ENCODE assay signal across 9 cellular contexts in genomic region chr19:6087074-6087506, GRCh38. TPM values are rescaled to one million over a fixed set of nuclear protein-coding genes. Genes with fewer than 3 reads are reported as not detected.
A peak's percentile ranks its signal among the peaks of the same experiment; 100 is the strongest.
DNase-seq lines count a peak whose midpoint lies in the region; ATAC-seq and TF ChIP-seq lines count a peak whose summit lies in the region.
"Had no signal": no experiment of that assay in that cellular context is flagged by ENCODE, and none has a peak within 500 bp of the region (broad histone marks: within the 10 kb centered on the region; RNA-seq: fewer than 3 reads in every experiment).

No MANE protein-coding gene starts in this region.

- RAD21 ChIA-PET in HCT116 (lab: Charles Lee; ENCODE audit: low non-redundant PET in 1 of 2, low total read pairs in 2 of 2, uncharacterized antibody in 2 of 2, unreplicated experiment in 2 of 2) = no interaction called here

- peak; percentile 31 for ATAC-seq in HCT116

- H2AFZ ChIP-seq in HCT116 (ENCODE audit: low read depth, low read length, poor library complexity, severe bottlenecking) = no peak overlapping the region
- no peak overlapping the region for H2AFZ ChIP-seq in PC-9

- no peak for TF ChIP-seq CTCF in HCT116 (IDR thresholded peaks at IDR 0.05 in 2 of 3, conservative IDR thresholded peaks at IDR 0.05 in 1 of 3; ENCODE audit: borderline replicate concordance in 1 of 3, insufficient read depth in 1 of 3, low read depth in 2 of 3, low read length in 2 of 3)
- TF ChIP-seq CTCF in PC-9 (conservative IDR thresholded peaks at IDR 0.05) = no peak
- no peak for TF ChIP-seq CTCF in esophagus squamous epithelium (IDR thresholded peaks at IDR 0.05)

- H3K4me3 ChIP-seq in HCT116 (replicated peaks in 1 of 2; ENCODE audit: low read depth in 1 of 2, low read length in 2 of 2) (peak overlapping the region; percentile 40 to 54), PC-9 (peak overlapping the region; percentile 37; the same call in 1 of the 2 replicates), esophagus squamous epithelium (peak overlapping the region in 1 of 4 donors; percentile 42), skeletal muscle satellite cell (ENCODE audit: low read length) (no peak overlapping the region)

- intact Hi-C loops in HCT116 (cut with micrococcal nuclease) (no loop called here), PC-9 (cut with micrococcal nuclease; ENCODE audit: unreplicated experiment) (loop anchor here (1.0 kb wide), 1 partner anchor 26 kb away; no protein-coding TSS in a partner anchor), esophagus squamous epithelium (cut with DNase I) (no loop called here)

- H3K79me2 ChIP-seq in HCT116 (ENCODE audit: insufficient read depth, low read length) (peaks cover 14% of the 10 kb centered on the region), PC-9 (ENCODE audit: low read depth) (no peaks in the 10 kb centered on the region)

- peak overlapping the region; percentile 78 for H3K4me2 ChIP-seq in HCT116 (ENCODE audit: low read length)
- peak overlapping the region; percentile 72 for H3K4me2 ChIP-seq in PC-9
- peak overlapping the region; percentile 3 for H3K4me2 ChIP-seq in skeletal muscle satellite cell (ENCODE audit: low read length)

- H4K20me1 ChIP-seq in HCT116 (ENCODE audit: insufficient read depth) = no peaks in the 10 kb centered on the region
- no peaks in the 10 kb centered on the region for H4K20me1 ChIP-seq in PC-9 (ENCODE audit: insufficient read depth)

- H3K27ac ChIP-seq in HCT116 (ENCODE audit: low read depth, low read length) (peak overlapping the region; percentile 82), PC-9 (peak overlapping the region; percentile 96), esophagus squamous epithelium (peak overlapping the region; percentile 78 to 95 (median 90))

- no peaks in the 10 kb centered on the region for H3K9me2 ChIP-seq in HCT116 (ENCODE audit: insufficient read depth)
- no peaks in the 10 kb centered on the region for H3K9me2 ChIP-seq in PC-9 (ENCODE audit: insufficient read depth)

- H3K4me1 ChIP-seq in HCT116 (ENCODE audit: control insufficient read depth in 1 of 2, insufficient read depth in 2 of 2, low read length in 2 of 2) (peaks cover 40 to 52% of the 10 kb centered on the region in 2 experiments), PC-9 (replicated peaks; ENCODE audit: insufficient read depth) (peaks cover 54% of the 10 kb centered on the region), esophagus squamous epithelium (peaks cover 27 to 66% (median 51%) of the 10 kb centered on the region in 3 donors), skeletal muscle satellite cell (ENCODE audit: control insufficient read depth, insufficient read depth, low read length) (peaks cover 35% of the 10 kb centered on the region)

- H3K36me3 ChIP-seq in HCT116 (ENCODE audit: control insufficient read depth in 1 of 2, insufficient read depth in 2 of 2, low read length in 2 of 2) (no peaks in the 10 kb centered on the region), PC-9 (ENCODE audit: low read depth) (no peaks in the 10 kb centered on the region), esophagus squamous epithelium (no peaks in the 10 kb centered on the region), skeletal muscle satellite cell (ENCODE audit: insufficient read depth, low read length) (no peaks in the 10 kb centered on the region)

- TF ChIP-seq RAD21 in HCT116 (IDR thresholded peaks at IDR 0.05; ENCODE audit: low read depth) = no peak

- H3K9ac ChIP-seq in HCT116 (ENCODE audit: low read length) = peak overlapping the region; percentile 74
- no peak overlapping the region for H3K9ac ChIP-seq in skeletal muscle satellite cell (ENCODE audit: low read depth, low read length)

- WGBS in esophagus squamous epithelium, 2 donors = 55% methylated on average over 3 to 9 of the region's 9 CpGs

- CTCF ChIA-PET in HCT116 (lab: Charles Lee) = interaction anchor here (1.2 kb wide), 2 partner anchors 12 to 38 kb away, joined by 3 read pairs; no protein-coding TSS in a partner anchor
- CTCF ChIA-PET in PC-9 (lab: Charles Lee) = no interaction called here

- peaks cover 27% of the 10 kb centered on the region for H3F3A ChIP-seq in PC-9 (ENCODE audit: insufficient read depth, low read depth)

- no peaks in the 10 kb centered on the region for H3K9me3 ChIP-seq in HCT116 (ENCODE audit: control insufficient read depth in 1 of 2, insufficient read depth in 1 of 2, low read depth in 1 of 2, low read length in 2 of 2)
- no peaks in the 10 kb centered on the region for H3K9me3 ChIP-seq in PC-9 (ENCODE audit: insufficient read depth, low read depth)
- no peaks in the 10 kb centered on the region for H3K9me3 ChIP-seq in esophagus squamous epithelium
- no peaks in the 10 kb centered on the region for H3K9me3 ChIP-seq in skeletal muscle satellite cell (replicated peaks; ENCODE audit: low read length)

- H3K27me3 ChIP-seq in HCT116 (ENCODE audit: insufficient read depth, low read length) (no peaks in the 10 kb centered on the region), PC-9 (ENCODE audit: insufficient read depth, low read depth) (no peaks in the 10 kb centered on the region), esophagus squamous epithelium (no peaks in the 10 kb centered on the region), skeletal muscle satellite cell (ENCODE audit: control insufficient read depth, insufficient read depth, low read length) (no peaks in the 10 kb centered on the region)

- BruUV-seq in HCT116 (replicated peaks; lab: Mats Ljungman, UMichigan) = no TSS peak
- no TSS peak for BruUV-seq in PC-9 (replicated peaks; lab: Mats Ljungman, UMichigan)

- POLR2A ChIA-PET in HCT116 (lab: Charles Lee) = interaction anchor here (0.9 kb wide), 1 partner anchor 12 kb away, joined by 5 read pairs; no protein-coding TSS in a partner anchor
- POLR2A ChIA-PET in PC-9 (lab: Charles Lee; ENCODE audit: unreplicated experiment) = interaction anchor here (0.5 to 1.1 kb wide), 3 partner anchors 9 to 106 kb away, joined by 8 to 26 read pairs (median 22); no protein-coding TSS in a partner anchor

- DNase-seq in HCT116 (ENCODE audit: low read depth, low spot score) (no peak), PC-9 (no peak), esophagus squamous epithelium (lab: John Stamatoyannopoulos, UW) (no peak), Ammon's horn (ENCODE audit: low spot score) (no peak)
- DNase-seq in activated effector memory CD4-positive, alpha-beta T cell treated with Interleukin-2 at 50 U/mL for 16 hours = no peak
- DNase-seq in activated CD4-positive, alpha-beta T cell treated with anti-CD3 and anti-CD28 coated beads for 1 hour = no peak

- TF ChIP-seq POLR2A in GM10847 (IDR thresholded peaks at IDR 0.05; ENCODE audit: extremely low read depth, insufficient read length) (peak; percentile 33), HCT116 (IDR thresholded peaks at IDR 0.05; ENCODE audit: borderline replicate concordance, extremely low read depth, insufficient read depth, insufficient read length) (no peak), esophagus squamous epithelium (IDR thresholded peaks at IDR 0.05) (peak in 1 of 4 donors; percentile 16)

TF ChIP-seq in HCT116, 20 proteins besides CTCF, POLR2A, EP300 and RAD21:
- TF ChIP-seq SIN3A (IDR thresholded peaks at IDR 0.05; ENCODE audit: low read depth) (no peak), SRF (IDR thresholded peaks at IDR 0.05; ENCODE audit: low read depth) (no peak), CEBPB (IDR thresholded peaks at IDR 0.05; ENCODE audit: low read depth) (no peak), CBX3 (IDR thresholded peaks at IDR 0.05; ENCODE audit: low read depth) (no peak), ZBTB33 (IDR thresholded peaks at IDR 0.05; ENCODE audit: extremely low read depth, insufficient replicate concordance, low read length) (no peak), POLR2AphosphoS5 (IDR thresholded peaks at IDR 0.05; ENCODE audit: low read depth, low read length) (no peak), SP1 (IDR thresholded peaks at IDR 0.05; ENCODE audit: low read depth) (no peak), EZH2 (IDR thresholded peaks at IDR 0.05) (no peak), EGR1 (IDR thresholded peaks at IDR 0.05; ENCODE audit: low read depth) (no peak), FOSL1 (IDR thresholded peaks at IDR 0.05; ENCODE audit: low read depth) (no peak), YY1 (IDR thresholded peaks at IDR 0.05; ENCODE audit: extremely low read depth, insufficient replicate concordance, low read depth, low read length) (no peak), ZFX (IDR thresholded peaks at IDR 0.05) (no peak), JUND (IDR thresholded peaks at IDR 0.05) (no peak)

RNA-seq across cellular contexts. Expression of gene RFX2, which starts 23.2 kb away (rescaled TPM):
- total RNA-seq in HCT116 (2021; ENCODE audit: unreplicated experiment) = 13.7 TPM
- polyA plus RNA-seq in HCT116 (2012) = 9.8 and 9.9 TPM in 2 replicates
- total RNA-seq in PC-9 (2021) = 8.7 and 11.6 TPM in 2 replicates
- total RNA-seq in esophagus squamous epithelium = 10 to 100 TPM in 1 of 4 donors, 1 to 10 TPM in 3; 5.2 to 21.4 (median 7.7) TPM
- total RNA-seq in skeletal muscle satellite cell (2012; rRNA removed) = 5.6 and 6.1 TPM in 2 replicates

RNA-seq across cellular contexts. Expression of gene ACSBG2, which starts 48.4 kb away (rescaled TPM):
- total RNA-seq in HCT116 (2021; ENCODE audit: unreplicated experiment) (0.37 TPM), PC-9 (2021) (not detected in 2 replicates), esophagus squamous epithelium (under 1 TPM in 1 of 4 donors, not detected in 3; 0.38 TPM)
- 0.40 and 0.86 TPM in 2 replicates for polyA plus RNA-seq in HCT116 (2012)
- not detected in 2 replicates for total RNA-seq in skeletal muscle satellite cell (2012; rRNA removed)
- total RNA-seq: M059J had no signal

Comparison
In these comparisons a context has a peak if more than half of its experiments do, and no peak if none do; other contexts are left out.
1. H3K4me2 ChIP-seq: peak in every context shown above with its lines; median percentile 78 in HCT116; 72 in PC-9; 3 in skeletal muscle satellite cell.